In the genomic region with DNA sequence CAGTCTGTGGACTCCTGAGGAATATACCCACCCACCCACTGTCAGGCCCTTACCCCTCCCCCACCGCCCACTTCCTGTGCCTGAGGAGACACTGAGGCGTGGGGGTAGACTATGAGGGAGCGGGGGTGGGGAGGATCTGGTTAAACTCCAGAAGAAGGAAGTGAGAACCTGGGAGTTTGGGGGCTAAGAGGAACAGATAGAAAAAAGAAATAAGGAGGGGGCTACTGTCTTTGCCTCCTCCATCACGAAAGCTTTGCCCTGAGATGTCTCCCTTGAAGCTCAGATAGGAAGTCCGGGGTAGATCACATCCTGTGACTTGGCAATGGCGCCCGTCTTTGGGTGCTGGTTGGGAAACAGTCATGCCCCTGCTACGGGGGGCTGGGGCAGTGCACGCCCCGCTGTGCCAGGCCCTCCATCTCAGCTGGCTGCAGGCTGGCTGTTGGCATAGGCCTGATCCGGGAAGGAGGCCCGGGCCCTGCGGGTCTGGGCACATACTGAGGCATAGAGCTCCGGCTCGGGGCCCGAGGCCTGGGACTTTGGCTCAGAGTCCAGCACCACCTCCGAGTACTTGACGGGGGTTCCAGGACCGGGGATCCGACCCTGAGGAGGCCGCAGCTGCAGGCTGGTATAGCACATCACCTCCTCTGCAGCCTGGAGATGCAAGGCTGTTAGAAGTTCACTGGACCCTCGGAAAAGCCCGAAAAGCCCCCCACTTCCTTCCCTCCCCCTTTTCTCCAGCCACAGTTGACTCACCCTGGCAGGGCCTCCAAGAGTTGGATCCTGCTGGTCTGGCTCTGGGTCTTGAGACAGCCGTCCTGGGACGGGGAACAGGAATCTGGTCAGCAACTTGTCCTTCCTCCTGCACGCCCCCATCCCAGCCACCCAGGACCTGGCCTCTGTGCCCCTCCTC, we compare ENCODE assay signal across 8 cellular contexts. TPM values are rescaled to one million over a fixed set of nuclear protein-coding genes. Genes with fewer than 3 reads are reported as not detected.
A peak's percentile ranks its signal among the peaks of the same experiment; 100 is the strongest.
DNase-seq lines count a peak whose midpoint lies in the region; ATAC-seq and TF ChIP-seq lines count a peak whose summit lies in the region.

No MANE protein-coding gene starts in this region.

- no peaks in the 10 kb centered on the region for H3K36me3 ChIP-seq in spleen

- peaks cover 36 to 88% (median 68%) of the 10 kb centered on the region in 6 donors for H3K4me1 ChIP-seq in spleen

- H3K27ac ChIP-seq in spleen, result peak overlapping the region; percentile 68 to 95 (median 81)

- H3K4me3 ChIP-seq in GM12865 (ENCODE audit: low read depth, low read length) (peak overlapping the region; percentile 78), spleen (peak overlapping the region; percentile 41 to 73 (median 54))

- no peaks in the 10 kb centered on the region for H3K9me3 ChIP-seq in spleen

- no peaks in the 10 kb centered on the region for H3K27me3 ChIP-seq in spleen (replicated peaks in 1 of 7)

- peak; percentile 54 for DNase-seq in GM12865 (ENCODE audit: low read depth)
- DNase-seq in SKM-1 (lab: John Stamatoyannopoulos, UW; ENCODE audit: unreplicated experiment), result peak; percentile 23
- DNase-seq in central memory CD4-positive, alpha-beta T cell, result peak; percentile 51
- DNase-seq in spleen, result peak; percentile 84
- DNase-seq in NCI-H526 treated with DMSO at 0.1 percent for 48 hours (lab: John Stamatoyannopoulos, UW), result no peak
- DNase-seq in NCI-H510A (lab: John Stamatoyannopoulos, UW), result no peak

- ATAC-seq in GM21723 (IDR thresholded peaks at IDR 0.05; ENCODE audit: unreplicated experiment) (no peak), GM19395 (IDR thresholded peaks at IDR 0.05; ENCODE audit: unreplicated experiment) (no peak)

- 43 to 61% (median 50%) methylated on average over 22 to 26 of the region's 26 CpGs for WGBS in spleen, 5 donors

- TF ChIP-seq CTCF in GM12865 (IDR thresholded peaks at IDR 0.05; ENCODE audit: insufficient read depth, low read depth, low read length, missing control alignments), result no peak
- TF ChIP-seq CTCF in spleen (IDR thresholded peaks at IDR 0.05 in 8 of 11, conservative IDR thresholded peaks at IDR 0.05 in 3 of 11), result no peak

- intact Hi-C loops in spleen (cut with DNase I; ENCODE audit: low total_unique reads), result no loop called here

- no peak for TF ChIP-seq POLR2A in spleen (IDR thresholded peaks at IDR 0.05)

RNA-seq across cellular contexts. Expression of a gene that starts 1.0 kb away (rescaled TPM):
- total RNA-seq in spleen, result 10 to 100 TPM; 24.2 to 44.9 (median 27.5) TPM
- 10 to 100 TPM; 71.7 to 82.7 (median 82.7) TPM for polyA plus RNA-seq in spleen

RNA-seq across cellular contexts. Expression of a gene that starts 8.1 kb away (rescaled TPM):
- total RNA-seq in spleen, result over 10,000 TPM in 5 of 7 donors, 1,000 to 10,000 TPM in 2; 5,541 to 28,996 (median 23,209) TPM
- 100 to 1,000 TPM in 1 of 3 donors, 10 to 100 TPM in 1, not detected in 1; 42.1 to 285 TPM for polyA plus RNA-seq in spleen

RNA-seq across cellular contexts. Expression of a gene that starts 8.4 kb away (rescaled TPM):
- total RNA-seq in spleen, result 10 to 100 TPM; 14.4 to 24.2 (median 20.8) TPM
- polyA plus RNA-seq in spleen, result 10 to 100 TPM; 35.3 to 46.9 (median 37.0) TPM

RNA-seq across cellular contexts. Expression of a gene that starts 15.3 kb away (rescaled TPM):
- 1 to 10 TPM in 6 of 7 donors, under 1 TPM in 1; 0.95 to 2.8 (median 1.4) TPM for total RNA-seq in spleen
- polyA plus RNA-seq in spleen, result 1 to 10 TPM in 2 of 3 donors, under 1 TPM in 1; 0.89 to 2.9 (median 1.1) TPM

RNA-seq across cellular contexts. Expression of a gene that starts 24.0 kb away (rescaled TPM):
- not detected for total RNA-seq in spleen
- polyA plus RNA-seq in spleen, result under 1 TPM in 2 of 3 donors, not detected in 1; 0.26 to 0.30 TPM

Comparison
In these comparisons a context has a peak if more than half of its experiments do, and no peak if none do; other contexts are left out.
1. DNase-seq: peak in GM12865 (single experiment), SKM-1 (single experiment), central memory CD4-positive, alpha-beta T cell (single experiment) and spleen (single experiment); none in NCI-H526 treated with DMSO at 0.1 percent for 48 hours (single experiment) and NCI-H510A (single experiment).